ENCODE assay signal across 9 cellular contexts in the genomic region with DNA sequence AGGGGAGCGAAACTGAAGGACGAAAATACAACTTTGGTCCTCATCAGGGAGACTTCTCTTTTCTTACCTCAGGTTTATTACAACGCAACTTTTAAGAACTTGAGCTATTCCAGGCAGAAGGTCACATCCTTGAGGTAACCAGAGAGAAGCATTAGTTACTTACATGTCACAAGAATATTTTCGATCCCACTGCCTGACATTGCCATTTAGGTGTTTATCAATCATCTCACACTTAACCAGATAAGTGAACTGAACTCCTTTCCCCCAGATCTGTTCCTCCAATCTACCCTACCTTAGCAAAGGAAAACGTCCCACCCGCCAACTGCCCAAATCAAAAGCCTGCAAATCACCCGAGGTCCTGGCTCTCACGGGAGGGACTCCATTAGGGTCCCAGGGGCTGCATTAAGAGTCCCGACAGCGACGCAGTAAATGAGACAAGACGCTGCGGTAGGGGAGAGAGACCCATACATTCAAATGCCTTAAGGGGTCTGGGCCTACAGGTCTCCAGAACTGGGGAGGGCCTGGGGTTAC. TPM values are rescaled to one million over a fixed set of nuclear protein-coding genes. Genes with fewer than 3 reads are reported as not detected.
DNase-seq lines count a peak whose midpoint lies in the region; ATAC-seq and TF ChIP-seq lines count a peak whose summit lies in the region.
"Had no signal": no experiment of that assay in that cellular context is flagged by ENCODE, and none has a peak within 500 bp of the region (broad histone marks: within the 10 kb centered on the region; RNA-seq: fewer than 3 reads in every experiment).

No MANE protein-coding gene starts in this region.

- in situ Hi-C loops in transverse colon (cut with MboI; ENCODE audit: low pct_ligation_motif_present in 1 of 4, low pct_unique_long_range_greater_than_20kb in 1 of 4, low sequenced_read_pairs in 3 of 4): no loop called here

- no peak overlapping the region for H3K27ac Mint-ChIP-seq in activated naive CD4-positive, alpha-beta T cell treated with anti-CD3 and anti-CD28 coated beads for 36 hours
- H3K27ac Mint-ChIP-seq in activated naive CD8-positive, alpha-beta T cell: peak overlapping the region; percentile 3

- H3K36me3 Mint-ChIP-seq in activated naive CD4-positive, alpha-beta T cell treated with anti-CD3 and anti-CD28 coated beads for 36 hours (ENCODE audit: low read depth): peaks cover 26% of the 10 kb centered on the region
- peaks cover 19% of the 10 kb centered on the region for H3K36me3 Mint-ChIP-seq in activated naive CD8-positive, alpha-beta T cell

- H3K27me3 ChIP-seq in right lobe of liver: no peaks in the 10 kb centered on the region
- H3K27me3 ChIP-seq in transverse colon: peaks cover 7% of the 10 kb centered on the region
- no peaks in the 10 kb centered on the region for H3K27me3 ChIP-seq in foreskin keratinocyte

- H3K36me3 ChIP-seq in right lobe of liver (no peaks in the 10 kb centered on the region), transverse colon (no peaks in the 10 kb centered on the region)

- no peak for TF ChIP-seq POLR2A in right lobe of liver (IDR thresholded peaks at IDR 0.05)
- no peak for TF ChIP-seq POLR2A in transverse colon (IDR thresholded peaks at IDR 0.05)

- H3K9me3 ChIP-seq in right lobe of liver (no peaks in the 10 kb centered on the region), transverse colon (peaks cover 5 to 10% of the 10 kb centered on the region in 2 donors)

- intact Hi-C loops in activated naive CD4-positive, alpha-beta T cell treated with anti-CD3 and anti-CD28 coated beads for 36 hours (cut with micrococcal nuclease): no loop called here
- intact Hi-C loops in right lobe of liver (cut with DNase I): no loop called here
- intact Hi-C loops in transverse colon (cut with DNase I; ENCODE audit: low total_unique reads): no loop called here

- H3K27ac ChIP-seq in right lobe of liver: no peak overlapping the region
- H3K27ac ChIP-seq in transverse colon: no peak overlapping the region
- H3K27ac ChIP-seq in foreskin keratinocyte: no peak overlapping the region

- WGBS in right lobe of liver (ENCODE audit: insufficient coverage, low coverage, low lambda C conversion rate, missing lambda C conversion rate): 35% methylated on average over 12 of the region's 13 CpGs
- 33% methylated on average over 13 of the region's 13 CpGs; no CpG with 5 or more reads in 1 of the 2 donors for whole genome bisulfite sequencing in transverse colon (ENCODE audit: low coverage in 1 of 2), 2 donors

- no peak for TF ChIP-seq EP300 in transverse colon (IDR thresholded peaks at IDR 0.05; ENCODE audit: low read depth)

- H3K4me3 Mint-ChIP-seq in activated naive CD4-positive, alpha-beta T cell treated with anti-CD3 and anti-CD28 coated beads for 36 hours: peak overlapping the region; percentile 71
- H3K4me3 Mint-ChIP-seq in activated naive CD8-positive, alpha-beta T cell: peak overlapping the region; percentile 88

- ATAC-seq in right lobe of liver (no peak), foreskin keratinocyte (no peak), GM18861 (IDR thresholded peaks at IDR 0.05; ENCODE audit: unreplicated experiment) (no peak)

- H3K9me3 Mint-ChIP-seq in activated naive CD4-positive, alpha-beta T cell treated with anti-CD3 and anti-CD28 coated beads for 36 hours: peaks cover 8% of the 10 kb centered on the region
- no peaks in the 10 kb centered on the region for H3K9me3 Mint-ChIP-seq in activated naive CD8-positive, alpha-beta T cell (ENCODE audit: low read depth)

- TF ChIP-seq CTCF in right lobe of liver (IDR thresholded peaks at IDR 0.05) (no peak), transverse colon (IDR thresholded peaks at IDR 0.05) (no peak), foreskin keratinocyte (conservative IDR thresholded peaks at IDR 0.05) (no peak)

- peaks cover 2% of the 10 kb centered on the region for H3K27me3 Mint-ChIP-seq in activated naive CD4-positive, alpha-beta T cell treated with anti-CD3 and anti-CD28 coated beads for 36 hours (ENCODE audit: low read depth)
- peaks cover 2% of the 10 kb centered on the region for H3K27me3 Mint-ChIP-seq in activated naive CD8-positive, alpha-beta T cell

- CTCF ChIA-PET in activated naive CD4-positive, alpha-beta T cell treated with anti-CD3 and anti-CD28 coated beads for 36 hours (lab: Charles Lee): interaction anchor here (1.4 kb wide), 1 partner anchor 18 kb away, joined by 7 read pairs; no protein-coding TSS in a partner anchor

- H3K4me1 Mint-ChIP-seq in activated naive CD4-positive, alpha-beta T cell treated with anti-CD3 and anti-CD28 coated beads for 36 hours (ENCODE audit: low read depth): peaks cover 15% of the 10 kb centered on the region
- H3K4me1 Mint-ChIP-seq in activated naive CD8-positive, alpha-beta T cell (ENCODE audit: low read depth): peaks cover 9% of the 10 kb centered on the region

- H3K4me3 ChIP-seq in right lobe of liver (peak overlapping the region in 2 of 3 donors; percentile 21 to 47), transverse colon (peak overlapping the region in 3 of 4 donors; percentile 53 to 81 (median 63))

- no peak for DNase-seq in activated naive CD4-positive, alpha-beta T cell treated with anti-CD3 and anti-CD28 coated beads for 36 hours
- DNase-seq in activated naive CD4-positive, alpha-beta T cell treated with anti-CD3 and anti-CD28 coated beads, Interleukin-2, amount 50 U/mL, for 16 hours: no peak
- DNase-seq in right lobe of liver (no peak), transverse colon (no peak), foreskin keratinocyte (no peak), SIG-M5 (lab: John Stamatoyannopoulos, UW) (no peak)
- DNase-seq: activated CD4-positive, alpha-beta T cell treated with anti-CD3 and anti-CD28 coated beads for 48 hours had no signal

- H3K4me1 ChIP-seq in right lobe of liver: no peaks in the 10 kb centered on the region
- peaks cover 0 to 7% (median 0%) of the 10 kb centered on the region in 4 donors for H3K4me1 ChIP-seq in transverse colon
- no peaks in the 10 kb centered on the region for H3K4me1 ChIP-seq in foreskin keratinocyte

RNA-seq across cellular contexts. Expression of a gene that starts 0.7 kb away (rescaled TPM):
- 1 to 10 TPM; 1.7 to 1.8 TPM for total RNA-seq in activated naive CD4-positive, alpha-beta T cell treated with anti-CD3 and anti-CD28 coated beads for 36 hours
- under 1 TPM in 4 of 6 experiments, not detected in 2; 0.06 to 0.31 (median 0.10) TPM for total RNA-seq in right lobe of liver
- under 1 TPM in 3 of 4 donors, not detected in 1; 0.41 to 0.79 (median 0.60) TPM for total RNA-seq in transverse colon
- total RNA-seq in foreskin keratinocyte: 1.2 and 1.3 TPM in 2 replicates
- polyA plus RNA-seq in foreskin keratinocyte: 0.25 and 0.37 TPM in 2 replicates

RNA-seq across cellular contexts. Expression of a gene that starts 12.3 kb away (rescaled TPM):
- not detected for total RNA-seq in activated naive CD4-positive, alpha-beta T cell treated with anti-CD3 and anti-CD28 coated beads for 36 hours
- total RNA-seq in right lobe of liver (not detected), transverse colon (not detected), foreskin keratinocyte (not detected in 2 replicates)
- polyA plus RNA-seq in foreskin keratinocyte: not detected in 2 replicates

RNA-seq across cellular contexts. Expression of a gene that starts 51.3 kb away (rescaled TPM):
- not detected for total RNA-seq in activated naive CD4-positive, alpha-beta T cell treated with anti-CD3 and anti-CD28 coated beads for 36 hours
- total RNA-seq in right lobe of liver (not detected), transverse colon (under 1 TPM in 2 of 4 donors, not detected in 2; 0.16 to 0.41 TPM), foreskin keratinocyte (not detected in 2 replicates)
- not detected in 2 replicates for polyA plus RNA-seq in foreskin keratinocyte
